ENCODE assay signal across 7 cellular contexts in the genomic region with DNA sequence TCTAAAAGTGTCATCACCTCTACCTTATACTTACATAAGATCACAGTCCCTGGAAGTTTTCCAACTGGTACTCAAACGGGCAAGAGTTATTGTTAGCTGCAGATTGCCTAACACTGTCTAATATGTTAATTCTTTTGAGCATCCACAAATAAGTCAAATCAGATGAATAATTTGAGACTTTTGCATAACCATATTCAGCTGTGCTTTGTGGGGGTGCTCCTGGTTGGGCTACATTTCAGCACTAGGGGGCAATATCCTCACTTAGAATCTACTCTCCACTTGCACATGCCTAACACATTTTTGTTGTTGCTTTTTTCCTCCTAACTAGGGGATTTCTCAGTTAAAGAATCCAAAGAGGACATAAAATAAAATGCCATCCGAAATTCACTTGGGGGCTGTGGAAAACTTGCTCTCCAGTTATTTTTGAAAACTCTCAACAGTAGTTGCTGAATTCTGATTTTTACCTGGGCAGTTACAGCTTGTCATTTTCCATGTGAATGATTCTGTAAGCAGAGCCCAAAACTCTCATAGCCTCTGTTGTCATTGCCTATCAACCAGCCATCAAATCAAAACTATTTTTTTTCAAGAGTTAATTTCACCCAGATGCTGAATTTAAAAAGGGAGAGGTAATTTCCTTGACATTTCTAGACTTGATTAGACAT.
DNase-seq lines count a peak whose midpoint lies in the region; ATAC-seq and TF ChIP-seq lines count a peak whose summit lies in the region.

No MANE protein-coding gene starts in this region.

- no peaks in the 10 kb centered on the region for H3K27me3 ChIP-seq in adipocyte (replicated peaks; ENCODE audit: control insufficient read depth, insufficient read depth, low read length)
- no peaks in the 10 kb centered on the region for H3K27me3 ChIP-seq in hepatocyte

- no peak overlapping the region for H3K9ac ChIP-seq in adipocyte (ENCODE audit: low read length)

- H3K27ac ChIP-seq in hepatocyte = no peak overlapping the region

- TF ChIP-seq CTCF in hepatocyte (IDR thresholded peaks at IDR 0.05; ENCODE audit: poor library complexity) = peak; percentile 74

- no peaks in the 10 kb centered on the region for H4K20me1 ChIP-seq in hepatocyte (ENCODE audit: insufficient read depth, poor library complexity, severe bottlenecking)

- peak; percentile 72 for ATAC-seq in HG03196 (IDR thresholded peaks at IDR 0.05; ENCODE audit: unreplicated experiment)

- no peaks in the 10 kb centered on the region for H3K79me2 ChIP-seq in hepatocyte

- H3K36me3 ChIP-seq in adipocyte (ENCODE audit: control insufficient read depth, insufficient read depth, low read length, severe bottlenecking) (no peaks in the 10 kb centered on the region), hepatocyte (replicated peaks; ENCODE audit: insufficient read depth, low read depth) (no peaks in the 10 kb centered on the region)

- no peaks in the 10 kb centered on the region for H3K9me2 ChIP-seq in hepatocyte (replicated peaks; ENCODE audit: insufficient read depth)

- H3K9me3 ChIP-seq in adipocyte (ENCODE audit: control insufficient read depth, low read length) (no peaks in the 10 kb centered on the region), hepatocyte (ENCODE audit: low read depth) (no peaks in the 10 kb centered on the region)

- H3K4me3 ChIP-seq in adipocyte (ENCODE audit: low read length) (no peak overlapping the region), hepatocyte (no peak overlapping the region)

- H3K4me2 ChIP-seq in hepatocyte = no peak overlapping the region

- no peak overlapping the region for H2AFZ ChIP-seq in hepatocyte

- no peaks in the 10 kb centered on the region for H3K4me1 ChIP-seq in adipocyte (ENCODE audit: control insufficient read depth, insufficient read depth, low read length)
- no peaks in the 10 kb centered on the region for H3K4me1 ChIP-seq in hepatocyte (ENCODE audit: insufficient read depth)

- DNase-seq in EL = peak; percentile 54
- DNase-seq in GM19240 (ENCODE audit: insufficient read length, low spot score) = peak; percentile 31
- DNase-seq in NCI-H748 (lab: John Stamatoyannopoulos, UW; ENCODE audit: unreplicated experiment) = peak; percentile 57
- DNase-seq in adipocyte (ENCODE audit: low read depth) = peak; percentile 78
- peak; percentile 63 for DNase-seq in hepatocyte (ENCODE audit: low spot score)
- DNase-seq in stimulated activated CD4-positive, alpha-beta T cell treated with anti-CD3 and anti-CD28 coated beads, Interleukin-4, amount 100 ng/mL, for 24 hours = peak; percentile 27

- WGBS in hepatocyte (ENCODE audit: low lambda C conversion rate, missing lambda C conversion rate) = 2% methylated on average over 2 of the region's 2 CpGs

Comparison
In these comparisons a context has a peak if more than half of its experiments do, and no peak if none do; other contexts are left out.
1. DNase-seq: peak in every context shown above with its lines; median percentile 78 in adipocyte; 63 in hepatocyte; 57 in NCI-H748; 54 in EL; 31 in GM19240; 27 in stimulated activated CD4-positive, alpha-beta T cell treated with anti-CD3 and anti-CD28 coated beads, Interleukin-4, amount 100 ng/mL, for 24 hours.